In the genomic region with DNA sequence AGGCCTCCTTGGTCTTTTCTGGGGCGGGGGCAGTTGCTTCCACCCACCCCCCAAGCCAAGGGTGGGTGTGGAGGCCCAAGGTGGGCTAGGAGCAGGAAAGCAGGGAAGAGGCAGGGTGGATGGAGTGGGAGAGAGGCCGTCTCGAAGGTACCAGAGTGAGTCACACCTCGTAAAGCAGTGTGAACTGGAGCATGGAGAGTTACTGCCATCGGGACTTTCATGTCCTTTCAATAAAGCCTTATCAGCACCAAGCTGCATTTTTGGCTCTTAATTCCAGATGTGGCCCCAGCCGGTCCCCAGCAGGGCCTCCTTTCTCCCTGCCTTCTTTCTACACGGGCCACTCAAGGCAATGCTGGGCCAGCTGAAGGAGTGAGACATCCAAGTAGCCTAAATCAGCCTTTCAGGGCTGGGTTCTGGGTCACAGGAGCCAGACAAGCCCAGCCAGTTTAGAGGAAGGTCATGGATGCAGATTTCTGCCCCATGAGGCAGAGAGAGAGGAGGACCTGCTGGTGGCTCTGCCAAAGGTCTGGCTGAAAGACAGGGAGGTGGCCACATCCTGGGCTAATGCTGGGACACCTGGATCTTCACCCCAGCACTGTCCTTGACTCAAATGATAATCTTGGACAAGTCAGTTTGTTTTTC, we compare ENCODE assay signal across 25 cellular contexts. TPM values are rescaled to one million over a fixed set of nuclear protein-coding genes. Genes with fewer than 3 reads are reported as not detected.
DNase-seq lines count a peak whose midpoint lies in the region; ATAC-seq and TF ChIP-seq lines count a peak whose summit lies in the region.
"Had no signal": no experiment of that assay in that cellular context is flagged by ENCODE, and none has a peak within 500 bp of the region (broad histone marks: within the 10 kb centered on the region; RNA-seq: fewer than 3 reads in every experiment).

No MANE protein-coding gene starts in this region.

- no peaks in the 10 kb centered on the region for H3K4me1 ChIP-seq in hepatocyte (ENCODE audit: insufficient read depth)
- H3K4me1 ChIP-seq: foreskin keratinocyte, prostate gland had no signal

- no peak overlapping the region for H3K4me2 ChIP-seq in hepatocyte

- no peak overlapping the region for H3K27ac ChIP-seq in hepatocyte
- H3K27ac ChIP-seq: foreskin keratinocyte, HL-60, prostate gland, SK-N-MC, thoracic aorta, WERI-Rb-1 had no signal

- no peaks in the 10 kb centered on the region for H3K36me3 ChIP-seq in hepatocyte (replicated peaks; ENCODE audit: insufficient read depth, low read depth)
- H3K36me3 ChIP-seq: prostate gland, thoracic aorta, WERI-Rb-1 had no signal

- no peaks in the 10 kb centered on the region for H4K20me1 ChIP-seq in hepatocyte (ENCODE audit: insufficient read depth, poor library complexity, severe bottlenecking)

- peak; percentile 18 for DNase-seq in ELF-1 (ENCODE audit: low read depth, low spot score)
- peak; percentile 67 for DNase-seq in M059J (ENCODE audit: low read depth)
- peak; percentile 23 for DNase-seq in hepatocyte (ENCODE audit: low spot score)
- no peak for DNase-seq in NCI-H526 treated with DMSO at 0.1 percent for 48 hours (lab: John Stamatoyannopoulos, UW)
- no peak for DNase-seq in GDM1 (lab: John Stamatoyannopoulos, UW)
- no peak for DNase-seq in MV-4-11 (lab: John Stamatoyannopoulos, UW)
- DNase-seq: activated CD4-positive, alpha-beta T cell treated with anti-CD3 and anti-CD28 coated beads, Interleukin-2, amount 50 U/mL, for 4 hours; activated CD8-positive, alpha-beta memory T cell treated with anti-CD3 and anti-CD28 coated beads, Interleukin-2, amount 50 U/mL, for 48 hours; activated naive CD8-positive, alpha-beta T cell treated with anti-CD3 and anti-CD28 coated beads, Interleukin-2, amount 10 ng/mL, durations not matched to agents 7 days and 5 days; Calu3; foreskin keratinocyte; hypothalamus; NCI-H1436; NCI-H2107; NCI-H510A; small intestine; stimulated activated CD4-positive, alpha-beta T cell treated with anti-CD3 and anti-CD28 coated beads, Interleukin-2, amount 100 ng/mL, for 24 hours; stimulated activated naive B cell treated with anti-CD40 and anti-IgM and Interleukin-4, amounts not matched to agents 10 μg/mL and 1 μg/mL and 100 μg/mL, for 72 hours; WERI-Rb-1 had no signal

- ATAC-seq in HG02759 (IDR thresholded peaks at IDR 0.05; ENCODE audit: unreplicated experiment): no peak
- ATAC-seq: foreskin keratinocyte had no signal

- no peaks in the 10 kb centered on the region for H3K9me3 ChIP-seq in hepatocyte (ENCODE audit: low read depth)
- H3K9me3 ChIP-seq: prostate gland had no signal

- no peak overlapping the region for H3K4me3 ChIP-seq in hepatocyte
- H3K4me3 ChIP-seq: lung, prostate gland, SK-N-MC, thoracic aorta had no signal

- H3K27me3 ChIP-seq in hepatocyte: peaks cover 13% of the 10 kb centered on the region

- WGBS in hepatocyte (ENCODE audit: low lambda C conversion rate, missing lambda C conversion rate): 43% methylated on average over 7 of the region's 7 CpGs

- no peaks in the 10 kb centered on the region for H3K9me2 ChIP-seq in hepatocyte (replicated peaks; ENCODE audit: insufficient read depth)

- H3K79me2 ChIP-seq in hepatocyte: no peaks in the 10 kb centered on the region

- no peak overlapping the region for H2AFZ ChIP-seq in hepatocyte

- TF ChIP-seq CTCF in hepatocyte (IDR thresholded peaks at IDR 0.05; ENCODE audit: poor library complexity): no peak

RNA-seq across cellular contexts. Expression of a gene that starts 59.0 kb away (rescaled TPM):
- total RNA-seq in M059J (2014; rRNA removed; shearing (Covaris generic)): 41.6 and 50.0 TPM in 2 replicates
- total RNA-seq in hepatocyte: 32.8 and 38.7 TPM in 2 replicates
- 157 and 202 TPM in 2 replicates for polyA plus RNA-seq in hepatocyte

Comparison
In these comparisons a context has a peak if more than half of its experiments do, and no peak if none do; other contexts are left out.
1. DNase-seq: peak in ELF-1 (single experiment), M059J (single experiment) and hepatocyte (single experiment); none in NCI-H526 treated with DMSO at 0.1 percent for 48 hours (single experiment), GDM1 (single experiment) and MV-4-11 (single experiment).